In genomic region chr14:40652089-40652691, GRCh38 we compare ENCODE assay signal across 8 cellular contexts.
"Had no signal": no experiment of that assay in that cellular context is flagged by ENCODE, and none has a peak within 500 bp of the region (broad histone marks: within the 10 kb centered on the region; RNA-seq: fewer than 3 reads in every experiment).

No MANE protein-coding gene starts in this region.

- H3K9me3 ChIP-seq: HAP-1 had no signal

- H3K4me1 ChIP-seq: HAP-1 had no signal

- FAIRE-seq: K562 had no signal

- H3K36me3 ChIP-seq: HAP-1 had no signal

- DNase-seq: GM23248, GOT3, H7, IMR-90, KG1 had no signal

- H3K4me3 ChIP-seq: GM23248, HAP-1, K562 had no signal

- H3K27ac ChIP-seq: GM23248, HL-60 had no signal
